In the genomic region with DNA sequence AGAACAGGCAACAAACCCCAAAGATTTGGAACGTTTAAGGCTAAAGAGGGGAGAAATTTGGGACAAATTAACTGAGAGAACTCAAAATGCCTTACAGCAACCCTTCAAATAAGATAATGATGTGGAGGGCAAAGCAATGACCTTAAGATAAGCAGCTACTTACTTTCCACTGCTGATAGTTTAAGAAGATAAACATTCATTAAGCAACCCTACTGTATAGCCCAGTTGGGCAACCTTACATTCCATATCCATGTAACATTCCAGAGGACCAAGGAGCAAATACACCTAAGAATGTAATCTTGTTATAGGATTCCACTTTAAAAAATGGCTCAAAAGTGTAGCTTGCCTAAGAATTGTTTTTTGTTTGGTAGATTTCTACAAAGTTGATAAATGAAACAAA, we compare ENCODE assay signal across 19 cellular contexts. TPM values are rescaled to one million over a fixed set of nuclear protein-coding genes. Genes with fewer than 3 reads are reported as not detected.
DNase-seq lines count a peak whose midpoint lies in the region; ATAC-seq, FAIRE-seq and TF ChIP-seq lines count a peak whose summit lies in the region.
"Had no signal": no experiment of that assay in that cellular context is flagged by ENCODE, and none has a peak within 500 bp of the region (broad histone marks: within the 10 kb centered on the region; RNA-seq: fewer than 3 reads in every experiment).

No MANE protein-coding gene starts in this region.

- CTCF ChIA-PET in HepG2 (lab: Yijun Ruan, JAX; ENCODE audit: low intra/inter-chr PET ratio, low total read pairs): no interaction called here

- H3K4me2 ChIP-seq in HepG2 (ENCODE audit: low read depth, low read length): peak overlapping the region; percentile 12; the same call in 1 of the 2 replicates

- no peaks in the 10 kb centered on the region for H3K9me3 ChIP-seq in HepG2 (ENCODE audit: low read length)
- H3K9me3 ChIP-seq in right lobe of liver: no peaks in the 10 kb centered on the region
- no peaks in the 10 kb centered on the region for H3K9me3 ChIP-seq in adrenal gland (replicated peaks in 1 of 3)
- no peaks in the 10 kb centered on the region for H3K9me3 ChIP-seq in upper lobe of right lung
- H3K9me3 ChIP-seq: tibial nerve had no signal

- in situ Hi-C loops in HepG2 (cut with HindIII; ENCODE audit: extremely low pct_ligation_motif_present, low pct_unique_long_range_greater_than_20kb): no loop called here

- intact Hi-C loops in HepG2 (cut with micrococcal nuclease; ENCODE audit: unreplicated experiment) (no loop called here), right lobe of liver (cut with DNase I) (no loop called here), adrenal gland (cut with DNase I) (no loop called here), upper lobe of right lung (cut with DNase I) (no loop called here)

- H3K4me3 ChIP-seq in HepG2 (replicated peaks in 1 of 3; ENCODE audit: insufficient read depth in 1 of 3, low read depth in 2 of 3, low read length in 3 of 3) (no peak overlapping the region), right lobe of liver (no peak overlapping the region), adrenal gland (no peak overlapping the region), upper lobe of right lung (no peak overlapping the region)
- H3K4me3 ChIP-seq: tibial nerve had no signal

- FAIRE-seq in HepG2 (lab: Jason Lieb, UNC) (peak; percentile 78), urothelium cell line (lab: Jason Lieb, UNC) (no peak)

- no peak for TF ChIP-seq CTCF in HepG2 (CRISPR knock-in tag; IDR thresholded peaks at IDR 0.05)
- TF ChIP-seq CTCF in right lobe of liver (IDR thresholded peaks at IDR 0.05): no peak
- no peak for TF ChIP-seq CTCF in adrenal gland (IDR thresholded peaks at IDR 0.05)
- no peak for TF ChIP-seq CTCF in upper lobe of right lung (IDR thresholded peaks at IDR 0.05)

- peaks cover 11% of the 10 kb centered on the region for H4K20me1 ChIP-seq in HepG2 (ENCODE audit: insufficient read depth, low read length)

- ATAC-seq in HepG2: peak; percentile 74
- no peak for ATAC-seq in right lobe of liver
- peak; percentile 78 for ATAC-seq in upper lobe of right lung
- ATAC-seq: Right ventricle myocardium inferior; stimulated activated naive B cell treated with anti-CD40 and anti-IgM and Interleukin-4, amounts not matched to agents 10 μg/mL and 1 μg/mL and 100 μg/mL, for 72 hours had no signal

- H3K36me3 ChIP-seq in HepG2 (replicated peaks in 1 of 2; ENCODE audit: control insufficient read depth in 1 of 2, insufficient read depth in 2 of 2, low read length in 2 of 2): peaks cover 13 to 39% of the 10 kb centered on the region in 2 experiments
- peaks cover 0 to 5% (median under 1%) of the 10 kb centered on the region in 4 donors for H3K36me3 ChIP-seq in right lobe of liver
- H3K36me3 ChIP-seq in adrenal gland (replicated peaks in 1 of 2): peaks cover 0 to 5% of the 10 kb centered on the region in 2 donors
- peaks cover 8% of the 10 kb centered on the region for H3K36me3 ChIP-seq in upper lobe of right lung
- H3K36me3 ChIP-seq: tibial nerve had no signal

- peaks cover 62% of the 10 kb centered on the region for H3K4me1 ChIP-seq in HepG2 (ENCODE audit: insufficient read depth, low read length)
- H3K4me1 ChIP-seq in right lobe of liver: no peaks in the 10 kb centered on the region
- H3K4me1 ChIP-seq in adrenal gland (replicated peaks in 1 of 2): peaks cover 4 to 22% of the 10 kb centered on the region in 2 donors
- peaks cover 25% of the 10 kb centered on the region for H3K4me1 ChIP-seq in upper lobe of right lung

- POLR2A ChIA-PET in HepG2 (lab: Yijun Ruan, JAX): interaction anchor here (0.6 to 2.7 kb wide), 5 partner anchors 8 to 63 kb away, joined by 3 to 20 read pairs (median 3); a partner anchor contains a TSS

- WGBS in HepG2 (ENCODE audit: low lambda C conversion rate): 18% methylated on average over 1 of the region's 1 CpG
- 44% methylated on average over 1 of the region's 1 CpG for WGBS in right lobe of liver (ENCODE audit: insufficient coverage, low coverage, low lambda C conversion rate, missing lambda C conversion rate)
- WGBS in adrenal gland, 4 donors: 30 to 38% (median 31%) methylated on average over 1 of the region's 1 CpG

- DNase-seq in HepG2 (ENCODE audit: low spot score): peak; percentile 73
- no peak for DNase-seq in right lobe of liver
- DNase-seq in adrenal gland: no peak
- DNase-seq in iris pigment epithelial cell (ENCODE audit: low read depth): peak; percentile 56
- DNase-seq in upper lobe of right lung: no peak
- no peak for DNase-seq in urothelium cell line (ENCODE audit: low spot score)
- no peak for DNase-seq in stimulated activated CD4-positive, alpha-beta T cell treated with anti-CD3 and anti-CD28 coated beads, Interleukin-12 subunit alpha, Interleukin-12 subunit beta, amount 100 ng/mL, for 4 hours
- no peak for DNase-seq in stimulated activated CD4-positive, alpha-beta T cell treated with anti-CD3 and anti-CD28 coated beads, Interleukin-2, amount 100 ng/mL, for 48 hours
- DNase-seq: ACHN; activated CD4-positive, CD25-positive, alpha-beta regulatory T cell treated with anti-CD3 and anti-CD28 coated beads, Interleukin-2, amount 50 U/mL, for 72 hours; amniotic stem cell; foreskin fibroblast; kidney glomerular epithelial cell; NCI-H187 treated with DMSO at 0.1 percent for 48 hours; NCI-H446 treated with DMSO at 0.1 percent for 48 hours; stimulated activated CD4-positive, alpha-beta T cell treated with anti-CD3 and anti-CD28 coated beads, Interleukin-15, amount 100 ng/mL, for 24 hours; stimulated activated naive B cell treated with anti-CD40 and anti-IgM and Interleukin-4, amounts not matched to agents 10 μg/mL and 1 μg/mL and 100 μg/mL, for 72 hours had no signal

- BruUV-seq in HepG2 (replicated peaks; lab: Mats Ljungman, UMichigan): TSS peak; percentile 11

- TF ChIP-seq RAD21 in HepG2 (CRISPR knock-in tag; IDR thresholded peaks at IDR 0.05): no peak

- H3K79me2 ChIP-seq in HepG2 (ENCODE audit: insufficient read depth, low read length): peaks cover 89% of the 10 kb centered on the region

- TF ChIP-seq EP300 in HepG2 (IDR thresholded peaks at IDR 0.05; ENCODE audit: low read depth in 2 of 2, low read length in 2 of 2): peak in 1 of 2 experiments; percentile 86; a peak in 2 of 4 replicates
- no peak; the same call in 1 of the 2 replicates for TF ChIP-seq EP300 in HepG2 (CRISPR knock-in tag; IDR thresholded peaks at IDR 0.05; ENCODE audit: borderline replicate concordance)

- H3K27ac ChIP-seq in HepG2 (ENCODE audit: extremely low read length, insufficient read depth, low read length): peak overlapping the region; percentile 32
- no peak overlapping the region for H3K27ac ChIP-seq in right lobe of liver
- peak overlapping the region in 4 of 5 donors; percentile 0 to 29 (median 8) for H3K27ac ChIP-seq in adrenal gland
- H3K27ac ChIP-seq in upper lobe of right lung: no peak overlapping the region
- H3K27ac ChIP-seq: tibial nerve had no signal

- H3K27me3 ChIP-seq in HepG2 (ENCODE audit: control insufficient read depth in 1 of 2, insufficient read depth in 2 of 2, low read length in 2 of 2) (no peaks in the 10 kb centered on the region), right lobe of liver (no peaks in the 10 kb centered on the region), adrenal gland (no peaks in the 10 kb centered on the region), upper lobe of right lung (no peaks in the 10 kb centered on the region)
- H3K27me3 ChIP-seq: tibial nerve had no signal

- H2AFZ ChIP-seq in HepG2 (ENCODE audit: low read length): no peak overlapping the region

- TF ChIP-seq POLR2A in HepG2 (IDR thresholded peaks at IDR 0.05; ENCODE audit: insufficient read depth in 1 of 2, low read depth in 2 of 2, low read length in 2 of 2): no peak
- TF ChIP-seq POLR2A in right lobe of liver (IDR thresholded peaks at IDR 0.05): no peak
- no peak for TF ChIP-seq POLR2A in adrenal gland (IDR thresholded peaks at IDR 0.05)

- H3K9ac ChIP-seq in HepG2 (ENCODE audit: insufficient read depth, low read depth, low read length): no peak overlapping the region

RNA-seq across cellular contexts. Expression of a gene that starts 14.8 kb away (rescaled TPM):
- total RNA-seq in HepG2 (2016; rRNA removed; fragmentation: Illumina TruSeq; extraction: Trizol) (184 and 270 TPM in 2 replicates), right lobe of liver (10 to 100 TPM; 29.5 to 52.1 (median 39.4) TPM), adrenal gland (100 to 1,000 TPM in 2 of 8 donors, 10 to 100 TPM in 6; 41.9 to 178 (median 72.3) TPM), upper lobe of right lung (114 TPM)
- 51.8 and 53.7 TPM in 2 replicates for total RNA-seq in HepG2 (2016; cell fraction: cytosol; rRNA removed; fragmentation: Illumina TruSeq; extraction: Trizol; ENCODE audit: low read depth)
- total RNA-seq in HepG2 (2016; cell fraction: insoluble cytoplasmic fraction; rRNA removed; fragmentation: Illumina TruSeq; extraction: Trizol): 190 and 264 TPM in 2 replicates
- total RNA-seq in HepG2 (2016; cell fraction: membrane; rRNA removed; fragmentation: Illumina TruSeq; extraction: Trizol): 150 and 153 TPM in 2 replicates
- total RNA-seq in HepG2 (2016; cell fraction: nucleus; rRNA removed; fragmentation: Illumina TruSeq; extraction: Trizol): 90.0 and 98.4 TPM in 2 replicates
- polyA plus RNA-seq in HepG2 (2011; rRNA removed) (45.3 and 52.1 TPM in 2 replicates), adrenal gland (100 to 1,000 TPM in 1 of 3 donors, 10 to 100 TPM in 2; 25.4 to 171 (median 27.8) TPM)
- polyA plus RNA-seq in HepG2 (2011; cell fraction: cytosol; rRNA removed): 30.2 and 38.0 TPM in 2 replicates
- polyA plus RNA-seq in HepG2 (2011; cell fraction: nucleus; rRNA removed): 22.1 and 27.0 TPM in 2 replicates
- polyA plus RNA-seq in HepG2 (2012): 73.5 and 77.9 TPM in 2 replicates
- 58.4 and 64.0 TPM in 2 replicates for polyA plus RNA-seq in HepG2 (2016; cell fraction: cytosol; fragmentation: Illumina TruSeq; extraction: Trizol; ENCODE audit: low read depth)
- polyA plus RNA-seq in HepG2 (2016; cell fraction: insoluble cytoplasmic fraction; fragmentation: Illumina TruSeq; extraction: Trizol; ENCODE audit: low read depth): 240 and 256 TPM in 2 replicates
- polyA plus RNA-seq in HepG2 (2016; cell fraction: membrane; fragmentation: Illumina TruSeq; extraction: Trizol; ENCODE audit: low read depth): 110 and 111 TPM in 2 replicates
- polyA plus RNA-seq in HepG2 (2016; cell fraction: nucleus; fragmentation: Illumina TruSeq; extraction: Trizol; ENCODE audit: insufficient read depth, low read depth): 129 and 137 TPM in 2 replicates
- 28.2 and 68.1 TPM in 2 replicates for polyA minus RNA-seq in HepG2 (2011; rRNA and poly(A)+ RNA removed; ENCODE audit: low replicate concordance)
- 50.5 and 61.1 TPM in 2 replicates for polyA minus RNA-seq in HepG2 (2011; cell fraction: cytosol; rRNA and poly(A)+ RNA removed)
- 51.4 and 66.6 TPM in 2 replicates for polyA minus RNA-seq in HepG2 (2011; cell fraction: nucleus; rRNA and poly(A)+ RNA removed)

RNA-seq across cellular contexts. Expression of a gene that starts 47.0 kb away (rescaled TPM):
- total RNA-seq in HepG2 (2016; rRNA removed; fragmentation: Illumina TruSeq; extraction: Trizol): 478 and 735 TPM in 2 replicates
- total RNA-seq in HepG2 (2016; cell fraction: cytosol; rRNA removed; fragmentation: Illumina TruSeq; extraction: Trizol; ENCODE audit: low read depth): 60.7 and 67.1 TPM in 2 replicates
- total RNA-seq in HepG2 (2016; cell fraction: insoluble cytoplasmic fraction; rRNA removed; fragmentation: Illumina TruSeq; extraction: Trizol): 492 and 742 TPM in 2 replicates
- 128 and 136 TPM in 2 replicates for total RNA-seq in HepG2 (2016; cell fraction: membrane; rRNA removed; fragmentation: Illumina TruSeq; extraction: Trizol)
- total RNA-seq in HepG2 (2016; cell fraction: nucleus; rRNA removed; fragmentation: Illumina TruSeq; extraction: Trizol): 233 and 239 TPM in 2 replicates
- 165 and 187 TPM in 2 replicates for polyA plus RNA-seq in HepG2 (2011; rRNA removed)
- 153 and 171 TPM in 2 replicates for polyA plus RNA-seq in HepG2 (2011; cell fraction: cytosol; rRNA removed)
- polyA plus RNA-seq in HepG2 (2011; cell fraction: nucleus; rRNA removed): 105 and 119 TPM in 2 replicates
- polyA plus RNA-seq in HepG2 (2012): 281 and 405 TPM in 2 replicates
- 26.8 and 33.1 TPM in 2 replicates for polyA plus RNA-seq in HepG2 (2016; cell fraction: cytosol; fragmentation: Illumina TruSeq; extraction: Trizol; ENCODE audit: low read depth)
- polyA plus RNA-seq in HepG2 (2016; cell fraction: insoluble cytoplasmic fraction; fragmentation: Illumina TruSeq; extraction: Trizol; ENCODE audit: low read depth): 585 and 612 TPM in 2 replicates
- 74.1 and 78.6 TPM in 2 replicates for polyA plus RNA-seq in HepG2 (2016; cell fraction: membrane; fragmentation: Illumina TruSeq; extraction: Trizol; ENCODE audit: low read depth)
- polyA plus RNA-seq in HepG2 (2016; cell fraction: nucleus; fragmentation: Illumina TruSeq; extraction: Trizol; ENCODE audit: insufficient read depth, low read depth): 287 and 304 TPM in 2 replicates
- polyA minus RNA-seq in HepG2 (2011; rRNA and poly(A)+ RNA removed; ENCODE audit: low replicate concordance): 402 and 449 TPM in 2 replicates
- 171 and 204 TPM in 2 replicates for polyA minus RNA-seq in HepG2 (2011; cell fraction: cytosol; rRNA and poly(A)+ RNA removed)
- 196 and 222 TPM in 2 replicates for polyA minus RNA-seq in HepG2 (2011; cell fraction: nucleus; rRNA and poly(A)+ RNA removed)
- total RNA-seq in right lobe of liver: 100 to 1,000 TPM; 198 to 459 (median 229) TPM
- total RNA-seq in adrenal gland: 100 to 1,000 TPM; 376 to 735 (median 501) TPM
- 1,000 to 10,000 TPM in 1 of 3 donors, 100 to 1,000 TPM in 1, 10 to 100 TPM in 1; 92.3 to 1,206 (median 155) TPM for polyA plus RNA-seq in adrenal gland
- 164 TPM for total RNA-seq in upper lobe of right lung

Comparison
In these comparisons a context has a peak if more than half of its experiments do, and no peak if none do; other contexts are left out.
1. ATAC-seq: peak in HepG2 (single experiment) and upper lobe of right lung (single experiment); none in right lobe of liver (0 of 4).
2. DNase-seq: peak in HepG2 (single experiment) and iris pigment epithelial cell (single experiment); none in right lobe of liver (0 of 3), adrenal gland (0 of 7), upper lobe of right lung (single experiment), urothelium cell line (single experiment), stimulated activated CD4-positive, alpha-beta T cell treated with anti-CD3 and anti-CD28 coated beads, Interleukin-12 subunit alpha, Interleukin-12 subunit beta, amount 100 ng/mL, for 4 hours (single experiment) and stimulated activated CD4-positive, alpha-beta T cell treated with anti-CD3 and anti-CD28 coated beads, Interleukin-2, amount 100 ng/mL, for 48 hours (0 of 2).
3. H3K27ac ChIP-seq: peak in HepG2 (single experiment) and adrenal gland (4 of 5); none in right lobe of liver (0 of 3) and upper lobe of right lung (single experiment).